11 cellular contexts compared by ENCODE assay signal in genomic region chr5:142697846-142698245, GRCh38. TPM values are rescaled to one million over a fixed set of nuclear protein-coding genes. Genes with fewer than 3 reads are reported as not detected.
DNase-seq lines count a peak whose midpoint lies in the region; ATAC-seq and TF ChIP-seq lines count a peak whose summit lies in the region.
"Had no signal": no experiment of that assay in that cellular context is flagged by ENCODE, and none has a peak within 500 bp of the region (broad histone marks: within the 10 kb centered on the region; RNA-seq: fewer than 3 reads in every experiment).

No MANE protein-coding gene starts in this region.

- H3K27ac Mint-ChIP-seq in WTC11 = peak overlapping the region; percentile 76; the same call in 1 of the 2 replicates

- no peaks in the 10 kb centered on the region for H3K36me3 ChIP-seq in psoas muscle (ENCODE audit: insufficient read depth in 1 of 2, low read depth in 1 of 2)

- POLR2A ChIA-PET in WTC11 (lab: Charles Lee) = interaction anchor here (1.0 kb wide), 1 partner anchor 13 kb away, joined by 3 read pairs; no protein-coding TSS in a partner anchor

- no peaks in the 10 kb centered on the region for H3K36me3 Mint-ChIP-seq in WTC11

- H3K4me3 Mint-ChIP-seq in WTC11 = no peak overlapping the region

- H3K4me1 Mint-ChIP-seq in WTC11 = peaks cover 49% of the 10 kb centered on the region

- H3K9me3 Mint-ChIP-seq in WTC11 = peaks cover 4% of the 10 kb centered on the region

- ATAC-seq in WTC11 (no peak), psoas muscle (peak; percentile 76 to 85 (median 79))

- no peaks in the 10 kb centered on the region for H3K9me3 ChIP-seq in psoas muscle
- H3K9me3 ChIP-seq: Caco-2 had no signal

- TF ChIP-seq CTCF in WTC11 (IDR thresholded peaks at IDR 0.05) (no peak), psoas muscle (IDR thresholded peaks at IDR 0.05) (no peak)

- H3K4me3 ChIP-seq in psoas muscle = peak overlapping the region; percentile 5

- intact Hi-C loops in psoas muscle (cut with DNase I) = loop anchor here (2.0 to 5.0 kb wide), 4 partner anchors 43 to 547 kb away; no protein-coding TSS in a partner anchor

- DNase-seq in EH (ENCODE audit: low read depth) (peak; percentile 83), WTC11 (ENCODE audit: low spot score) (no peak), glomerular visceral epithelial cell (ENCODE audit: extremely low spot score) (peak; percentile 50), psoas muscle (peak; percentile 43 to 74), NCI-H1417 treated with DMSO at 0.1 percent for 48 hours (lab: John Stamatoyannopoulos, UW) (no peak), T-helper 1 cell (no peak), NCI-H2107 (lab: John Stamatoyannopoulos, UW) (no peak)
- DNase-seq in activated CD4-positive, alpha-beta T cell treated with anti-CD3 and anti-CD28 coated beads, Interleukin-2, amount 50 U/mL, for 48 hours = no peak
- DNase-seq: Caco-2 had no signal

- H3K27me3 ChIP-seq in psoas muscle (ENCODE audit: insufficient read depth in 3 of 3, low read length in 2 of 3) = no peaks in the 10 kb centered on the region

- 11 to 14% (median 14%) methylated on average over 3 of the region's 3 CpGs for WGBS in psoas muscle, 3 donors

- peaks cover 25% of the 10 kb centered on the region for H3K4me1 ChIP-seq in psoas muscle
- H3K4me1 ChIP-seq: Caco-2 had no signal

- CTCF ChIA-PET in WTC11 (lab: Charles Lee) = interaction anchor here (1.9 to 9.0 kb wide), 5 partner anchors 12 to 87 kb away, joined by 5 to 240 read pairs (median 28); partner anchors contain the start of gene FGF1

- no peaks in the 10 kb centered on the region for H3K27me3 Mint-ChIP-seq in WTC11 (ENCODE audit: low read depth)

- H3K27ac ChIP-seq in psoas muscle = peak overlapping the region; percentile 80

TF ChIP-seq in WTC11, 78 proteins besides CTCF, POLR2A, EP300 and RAD21:
- no peak for TF ChIP-seq ESRRA (CRISPR knock-in tag; IDR thresholded peaks at IDR 0.05; ENCODE audit: borderline replicate concordance)
- TF ChIP-seq, protein P1, sequence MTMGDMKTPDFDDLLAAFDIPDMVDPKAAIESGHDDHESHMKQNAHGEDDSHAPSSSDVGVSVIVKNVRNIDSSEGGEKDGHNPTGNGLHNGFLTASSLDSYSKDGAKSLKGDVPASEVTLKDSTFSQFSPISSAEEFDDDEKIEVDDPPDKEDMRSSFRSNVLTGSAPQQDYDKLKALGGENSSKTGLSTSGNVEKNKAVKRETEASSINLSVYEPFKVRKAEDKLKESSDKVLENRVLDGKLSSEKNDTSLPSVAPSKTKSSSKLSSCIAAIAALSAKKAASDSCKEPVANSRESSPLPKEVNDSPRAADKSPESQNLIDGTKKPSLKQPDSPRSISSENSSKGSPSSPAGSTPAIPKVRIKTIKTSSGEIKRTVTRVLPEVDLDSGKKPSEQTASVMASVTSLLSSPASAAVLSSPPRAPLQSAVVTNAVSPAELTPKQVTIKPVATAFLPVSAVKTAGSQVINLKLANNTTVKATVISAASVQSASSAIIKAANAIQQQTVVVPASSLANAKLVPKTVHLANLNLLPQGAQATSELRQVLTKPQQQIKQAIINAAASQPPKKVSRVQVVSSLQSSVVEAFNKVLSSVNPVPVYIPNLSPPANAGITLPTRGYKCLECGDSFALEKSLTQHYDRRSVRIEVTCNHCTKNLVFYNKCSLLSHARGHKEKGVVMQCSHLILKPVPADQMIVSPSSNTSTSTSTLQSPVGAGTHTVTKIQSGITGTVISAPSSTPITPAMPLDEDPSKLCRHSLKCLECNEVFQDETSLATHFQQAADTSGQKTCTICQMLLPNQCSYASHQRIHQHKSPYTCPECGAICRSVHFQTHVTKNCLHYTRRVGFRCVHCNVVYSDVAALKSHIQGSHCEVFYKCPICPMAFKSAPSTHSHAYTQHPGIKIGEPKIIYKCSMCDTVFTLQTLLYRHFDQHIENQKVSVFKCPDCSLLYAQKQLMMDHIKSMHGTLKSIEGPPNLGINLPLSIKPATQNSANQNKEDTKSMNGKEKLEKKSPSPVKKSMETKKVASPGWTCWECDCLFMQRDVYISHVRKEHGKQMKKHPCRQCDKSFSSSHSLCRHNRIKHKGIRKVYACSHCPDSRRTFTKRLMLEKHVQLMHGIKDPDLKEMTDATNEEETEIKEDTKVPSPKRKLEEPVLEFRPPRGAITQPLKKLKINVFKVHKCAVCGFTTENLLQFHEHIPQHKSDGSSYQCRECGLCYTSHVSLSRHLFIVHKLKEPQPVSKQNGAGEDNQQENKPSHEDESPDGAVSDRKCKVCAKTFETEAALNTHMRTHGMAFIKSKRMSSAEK (CRISPR knock-in tag; IDR thresholded peaks at IDR 0.05; ENCODE audit: borderline replicate concordance) = no peak
- no peak for TF ChIP-seq IRF1 (CRISPR knock-in tag; IDR thresholded peaks at IDR 0.05)
- TF ChIP-seq, protein P2, sequence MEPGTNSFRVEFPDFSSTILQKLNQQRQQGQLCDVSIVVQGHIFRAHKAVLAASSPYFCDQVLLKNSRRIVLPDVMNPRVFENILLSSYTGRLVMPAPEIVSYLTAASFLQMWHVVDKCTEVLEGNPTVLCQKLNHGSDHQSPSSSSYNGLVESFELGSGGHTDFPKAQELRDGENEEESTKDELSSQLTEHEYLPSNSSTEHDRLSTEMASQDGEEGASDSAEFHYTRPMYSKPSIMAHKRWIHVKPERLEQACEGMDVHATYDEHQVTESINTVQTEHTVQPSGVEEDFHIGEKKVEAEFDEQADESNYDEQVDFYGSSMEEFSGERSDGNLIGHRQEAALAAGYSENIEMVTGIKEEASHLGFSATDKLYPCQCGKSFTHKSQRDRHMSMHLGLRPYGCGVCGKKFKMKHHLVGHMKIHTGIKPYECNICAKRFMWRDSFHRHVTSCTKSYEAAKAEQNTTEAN (CRISPR knock-in tag; IDR thresholded peaks at IDR 0.05) = no peak
- TF ChIP-seq, protein P3, sequence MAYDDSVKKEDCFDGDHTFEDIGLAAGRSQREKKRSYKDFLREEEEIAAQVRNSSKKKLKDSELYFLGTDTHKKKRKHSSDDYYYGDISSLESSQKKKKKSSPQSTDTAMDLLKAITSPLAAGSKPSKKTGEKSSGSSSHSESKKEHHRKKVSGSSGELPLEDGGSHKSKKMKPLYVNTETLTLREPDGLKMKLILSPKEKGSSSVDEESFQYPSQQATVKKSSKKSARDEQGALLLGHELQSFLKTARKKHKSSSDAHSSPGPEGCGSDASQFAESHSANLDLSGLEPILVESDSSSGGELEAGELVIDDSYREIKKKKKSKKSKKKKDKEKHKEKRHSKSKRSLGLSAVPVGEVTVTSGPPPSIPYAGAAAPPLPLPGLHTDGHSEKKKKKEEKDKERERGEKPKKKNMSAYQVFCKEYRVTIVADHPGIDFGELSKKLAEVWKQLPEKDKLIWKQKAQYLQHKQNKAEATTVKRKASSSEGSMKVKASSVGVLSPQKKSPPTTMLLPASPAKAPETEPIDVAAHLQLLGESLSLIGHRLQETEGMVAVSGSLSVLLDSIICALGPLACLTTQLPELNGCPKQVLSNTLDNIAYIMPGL (CRISPR knock-in tag; IDR thresholded peaks at IDR 0.05) = no peak
- no peak for TF ChIP-seq JUN (CRISPR knock-in tag; IDR thresholded peaks at IDR 0.05)
- TF ChIP-seq SOX15 (CRISPR knock-in tag; IDR thresholded peaks at IDR 0.05) = no peak
- TF ChIP-seq, protein P4, sequence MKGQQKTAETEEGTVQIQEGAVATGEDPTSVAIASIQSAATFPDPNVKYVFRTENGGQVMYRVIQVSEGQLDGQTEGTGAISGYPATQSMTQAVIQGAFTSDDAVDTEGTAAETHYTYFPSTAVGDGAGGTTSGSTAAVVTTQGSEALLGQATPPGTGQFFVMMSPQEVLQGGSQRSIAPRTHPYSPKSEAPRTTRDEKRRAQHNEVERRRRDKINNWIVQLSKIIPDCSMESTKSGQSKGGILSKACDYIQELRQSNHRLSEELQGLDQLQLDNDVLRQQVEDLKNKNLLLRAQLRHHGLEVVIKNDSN (CRISPR knock-in tag; IDR thresholded peaks at IDR 0.05) = no peak
- TF ChIP-seq NFATC4 (CRISPR knock-in tag; IDR thresholded peaks at IDR 0.05) = no peak
- TF ChIP-seq ZNF219 (CRISPR knock-in tag; IDR thresholded peaks at IDR 0.05; ENCODE audit: borderline replicate concordance) = no peak
- no peak for TF ChIP-seq E2F5 (CRISPR knock-in tag; IDR thresholded peaks at IDR 0.05)
- TF ChIP-seq GRHL2 (CRISPR knock-in tag; IDR thresholded peaks at IDR 0.05; ENCODE audit: insufficient replicate concordance, severe bottlenecking) = no peak
- TF ChIP-seq, protein P5, sequence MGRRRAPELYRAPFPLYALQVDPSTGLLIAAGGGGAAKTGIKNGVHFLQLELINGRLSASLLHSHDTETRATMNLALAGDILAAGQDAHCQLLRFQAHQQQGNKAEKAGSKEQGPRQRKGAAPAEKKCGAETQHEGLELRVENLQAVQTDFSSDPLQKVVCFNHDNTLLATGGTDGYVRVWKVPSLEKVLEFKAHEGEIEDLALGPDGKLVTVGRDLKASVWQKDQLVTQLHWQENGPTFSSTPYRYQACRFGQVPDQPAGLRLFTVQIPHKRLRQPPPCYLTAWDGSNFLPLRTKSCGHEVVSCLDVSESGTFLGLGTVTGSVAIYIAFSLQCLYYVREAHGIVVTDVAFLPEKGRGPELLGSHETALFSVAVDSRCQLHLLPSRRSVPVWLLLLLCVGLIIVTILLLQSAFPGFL (CRISPR knock-in tag; IDR thresholded peaks at IDR 0.05; ENCODE audit: borderline replicate concordance) = no peak
- TF ChIP-seq TCF7 (CRISPR knock-in tag; IDR thresholded peaks at IDR 0.05; ENCODE audit: low read depth) = no peak
- no peak for TF ChIP-seq FOXK1 (CRISPR knock-in tag; IDR thresholded peaks at IDR 0.05)

RNA-seq across cellular contexts. Expression of gene FGF1, which starts 12.0 kb away (rescaled TPM):
- total RNA-seq in WTC11 (2021) (0.21 to 0.55 TPM in 2 of 3 replicates, not detected in the other), psoas muscle (1 to 10 TPM in 3 of 4 donors, under 1 TPM in 1; 0.74 to 7.1 (median 1.8) TPM)
- polyA plus RNA-seq in psoas muscle = under 1 TPM; 0.34 to 1.00 (median 0.69) TPM
- total RNA-seq: activated CD8-positive, alpha-beta memory T cell treated with anti-CD3 and anti-CD28 coated beads for 36 hours; Caco-2; mononuclear cell had no signal

Comparison
In these comparisons a context has a peak if more than half of its experiments do, and no peak if none do; other contexts are left out.
1. DNase-seq: peak in EH (single experiment), glomerular visceral epithelial cell (single experiment) and psoas muscle (2 of 2); none in WTC11 (single experiment), NCI-H1417 treated with DMSO at 0.1 percent for 48 hours (single experiment), T-helper 1 cell (0 of 5), activated CD4-positive, alpha-beta T cell treated with anti-CD3 and anti-CD28 coated beads, Interleukin-2, amount 50 U/mL, for 48 hours (0 of 2) and NCI-H2107 (single experiment).